In the genomic region with DNA sequence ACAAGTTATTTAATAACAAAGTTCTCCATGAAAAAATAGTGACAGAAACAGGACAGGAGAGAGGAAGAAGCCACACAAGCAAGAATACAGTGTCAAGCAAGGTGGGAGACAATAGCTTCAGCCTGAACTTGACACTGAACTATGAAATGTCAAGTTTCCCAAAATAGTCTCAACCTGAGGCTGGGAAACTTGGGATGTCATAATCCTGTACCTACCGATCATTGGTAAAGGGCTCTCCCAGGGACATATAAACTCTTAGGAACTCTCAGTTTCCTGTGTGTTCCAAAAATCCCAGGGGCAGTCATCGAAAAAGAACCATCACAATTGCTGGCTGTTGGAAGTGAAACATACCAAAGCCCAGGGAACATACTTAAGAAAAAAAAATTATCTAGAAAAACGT, we compare ENCODE assay signal across 18 cellular contexts.
"Had no signal": no experiment of that assay in that cellular context is flagged by ENCODE, and none has a peak within 500 bp of the region (broad histone marks: within the 10 kb centered on the region; RNA-seq: fewer than 3 reads in every experiment).

No MANE protein-coding gene starts in this region.

- H3K4me3 ChIP-seq: gastroesophageal sphincter, mucosa of descending colon, pancreas, psoas muscle, right atrium auricular region had no signal

- DNase-seq: activated CD4-positive, alpha-beta T cell treated with anti-CD3 and anti-CD28 coated beads for 1 hour; activated CD4-positive, alpha-beta T cell treated with anti-CD3 and anti-CD28 coated beads, Interleukin-2, amount 50 U/mL, for 1 hour; activated naive CD4-positive, alpha-beta T cell; activated naive CD8-positive, alpha-beta T cell treated with anti-CD3 and anti-CD28 coated beads for 36 hours; activated T-cell treated with anti-CD3 and anti-CD28 coated beads, Interleukin-2, amount 50 U/mL, for 1 hour; head of caudate nucleus; hypothalamus; mucosa of descending colon; nephron progenitor cell; pancreas; psoas muscle; stimulated activated CD4-positive, alpha-beta T cell treated with anti-CD3 and anti-CD28 coated beads, Interleukin-4, amount 100 ng/mL, for 4 hours; stimulated activated naive CD8-positive, alpha-beta T cell treated with anti-CD3 and anti-CD28 coated beads, Interleukin-15, Interleukin-2, amounts not matched to agents 100 U/mL and 50 U/mL, for 24 hours had no signal

- H3K9me3 Mint-ChIP-seq: activated naive CD8-positive, alpha-beta T cell treated with anti-CD3 and anti-CD28 coated beads for 36 hours; activated T-helper 2 cell treated with anti-CD3 and anti-CD28 coated beads, Interferon-gamma antibody, Interleukin-2, Interleukin-4, amounts not matched to agents 10 μg/mL and 5 μg/mL and 100 μg/mL, durations not matched to agents 14 hours and 24 hours and 36 hours; memory B cell; nephron progenitor cell; T-helper 2 cell treated with Interferon-gamma antibody and Interleukin-4, amounts not matched to agents 5 μg/mL and 100 μg/mL, for 36 hours had no signal

- H3K27ac Mint-ChIP-seq: activated naive CD8-positive, alpha-beta T cell treated with anti-CD3 and anti-CD28 coated beads for 36 hours; activated T-helper 2 cell treated with anti-CD3 and anti-CD28 coated beads, Interferon-gamma antibody, Interleukin-2, Interleukin-4, amounts not matched to agents 10 μg/mL and 5 μg/mL and 100 μg/mL, durations not matched to agents 14 hours and 24 hours and 36 hours; memory B cell; nephron progenitor cell; T-helper 2 cell treated with Interferon-gamma antibody and Interleukin-4, amounts not matched to agents 5 μg/mL and 100 μg/mL, for 36 hours had no signal

- H3K9me3 ChIP-seq: gastroesophageal sphincter, mucosa of descending colon, pancreas, psoas muscle, right atrium auricular region had no signal

- H3K36me3 ChIP-seq: gastroesophageal sphincter, pancreas, right atrium auricular region had no signal

- H3K4me3 Mint-ChIP-seq: activated naive CD8-positive, alpha-beta T cell treated with anti-CD3 and anti-CD28 coated beads for 36 hours; memory B cell; nephron progenitor cell; T-helper 2 cell treated with Interferon-gamma antibody and Interleukin-4, amounts not matched to agents 5 μg/mL and 100 μg/mL, for 36 hours had no signal

- H3K27ac ChIP-seq: gastroesophageal sphincter, pancreas, psoas muscle, right atrium auricular region had no signal

- FAIRE-seq: pancreas had no signal

- ATAC-seq: gastroesophageal sphincter; mucosa of descending colon; pancreas; stimulated activated naive CD8-positive, alpha-beta T cell treated with anti-CD3 and anti-CD28 coated beads, Interleukin-15, Interleukin-2, amounts not matched to agents 100 U/mL and 50 U/mL, for 24 hours had no signal

- H3K27me3 ChIP-seq: gastroesophageal sphincter, pancreas, right atrium auricular region had no signal

- H3K36me3 Mint-ChIP-seq: activated naive CD8-positive, alpha-beta T cell treated with anti-CD3 and anti-CD28 coated beads for 36 hours; memory B cell had no signal

- H3K4me1 ChIP-seq: gastroesophageal sphincter, pancreas, psoas muscle, right atrium auricular region had no signal

- H3K4me1 Mint-ChIP-seq: activated naive CD8-positive, alpha-beta T cell treated with anti-CD3 and anti-CD28 coated beads for 36 hours; memory B cell had no signal
